In the genomic region with DNA sequence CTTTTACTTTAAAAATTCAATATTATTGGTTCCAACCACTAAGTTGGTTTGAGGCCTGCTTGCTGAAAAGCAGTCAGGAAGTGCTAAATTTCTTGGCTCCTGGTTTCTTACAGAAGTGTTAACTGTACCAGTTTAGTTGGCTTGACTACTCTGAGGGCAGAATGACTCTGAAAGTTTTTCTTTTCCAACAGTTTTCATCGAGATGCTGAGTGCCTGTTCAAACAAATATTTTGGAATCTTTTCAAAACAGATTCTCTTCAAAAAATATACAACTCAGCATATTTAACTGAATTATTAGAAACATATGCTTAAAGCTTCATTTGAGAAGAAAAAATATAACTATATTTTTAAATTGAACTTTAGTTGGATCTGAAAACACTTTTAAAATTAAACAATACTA, we compare ENCODE assay signal across 20 cellular contexts. TPM values are rescaled to one million over a fixed set of nuclear protein-coding genes. Genes with fewer than 3 reads are reported as not detected.
DNase-seq lines count a peak whose midpoint lies in the region; ATAC-seq and TF ChIP-seq lines count a peak whose summit lies in the region.
"Had no signal": no experiment of that assay in that cellular context is flagged by ENCODE, and none has a peak within 500 bp of the region (broad histone marks: within the 10 kb centered on the region; RNA-seq: fewer than 3 reads in every experiment).

No MANE protein-coding gene starts in this region.

- no peaks in the 10 kb centered on the region for H3K9me3 ChIP-seq in hepatocyte (ENCODE audit: low read depth)
- H3K9me3 ChIP-seq: BLaER1 treated with 17β-estradiol and CSF1 and Interleukin-3, amounts not matched to agents 10 nM and 100 nM; testis had no signal

- H3K4me1 Mint-ChIP-seq in brain, result peaks cover 28% of the 10 kb centered on the region
- peaks cover 18% of the 10 kb centered on the region for H3K4me1 Mint-ChIP-seq in activated T-helper 2 cell treated with anti-CD3 and anti-CD28 coated beads, Interferon-gamma antibody, Interleukin-2, Interleukin-4, amounts not matched to agents 10 μg/mL and 5 μg/mL and 100 μg/mL, durations not matched to agents 14 hours and 24 hours and 36 hours (ENCODE audit: low read depth)

- DNase-seq in NCI-H446 treated with DMSO at 0.1 percent for 48 hours (lab: John Stamatoyannopoulos, UW), result peak; percentile 63
- no peak for DNase-seq in hepatocyte (ENCODE audit: low spot score)
- no peak for DNase-seq in substantia nigra (lab: John Stamatoyannopoulos, UW)
- no peak for DNase-seq in NCI-H2107 treated with DMSO at 0.1 percent for 48 hours (lab: John Stamatoyannopoulos, UW; ENCODE audit: unreplicated experiment)
- no peak for DNase-seq in activated T-helper 2 cell treated with anti-CD3 and anti-CD28 coated beads, Interferon-gamma antibody, Interleukin-2, Interleukin-4, amounts not matched to agents 10 μg/mL and 5 μg/mL and 100 μg/mL, durations not matched to agents 14 hours and 24 hours and 36 hours (ENCODE audit: low spot score)
- no peak for DNase-seq in NCI-H82 treated with DMSO at 0.1 percent for 48 hours (lab: John Stamatoyannopoulos, UW; ENCODE audit: unreplicated experiment)
- DNase-seq: activated CD4-positive, alpha-beta T cell treated with anti-CD3 and anti-CD28 coated beads, Interleukin-2, amount 10 ng/mL, durations not matched to agents 24 days and 14 days; activated gamma-delta T cell; amygdala; cerebellar nuclear complex; DMS 273 treated with DMSO at 0.1 percent for 48 hours; GF-D8; NCI-H1417 treated with DMSO at 0.1 percent for 48 hours; small intestine; stimulated activated CD8-positive, alpha-beta memory T cell treated with anti-CD3 and anti-CD28 coated beads, Interleukin-4, amount 100 ng/mL, for 48 hours; testis had no signal

- H3K27ac ChIP-seq in hepatocyte (peak overlapping the region; percentile 1), substantia nigra (ENCODE audit: low read depth, low read length, poor library complexity, severe bottlenecking) (peak overlapping the region; percentile 7)
- H3K27ac ChIP-seq: BLaER1 treated with 17β-estradiol and CSF1 and Interleukin-3, amounts not matched to agents 10 nM and 100 nM; parathyroid adenoma had no signal

- H3K4me1 ChIP-seq in hepatocyte (ENCODE audit: insufficient read depth), result peaks cover 4% of the 10 kb centered on the region

- H3K27ac Mint-ChIP-seq in brain, result peak overlapping the region in 3 of 5 experiments; percentile 35 to 87 (median 62)
- H3K27ac Mint-ChIP-seq in activated T-helper 2 cell treated with anti-CD3 and anti-CD28 coated beads, Interferon-gamma antibody, Interleukin-2, Interleukin-4, amounts not matched to agents 10 μg/mL and 5 μg/mL and 100 μg/mL, durations not matched to agents 14 hours and 24 hours and 36 hours, result no peak overlapping the region
- H3K27ac Mint-ChIP-seq: activated CD4-positive, alpha-beta T cell treated with anti-CD3 and anti-CD28 coated beads, Interleukin-2, amount 10 ng/mL, durations not matched to agents 24 days and 14 days had no signal

- H3K4me3 ChIP-seq in hepatocyte, result no peak overlapping the region
- H3K4me3 ChIP-seq: BLaER1 treated with 17β-estradiol and CSF1 and Interleukin-3, amounts not matched to agents 10 nM and 100 nM; testis had no signal

- H3K9me2 ChIP-seq in hepatocyte (replicated peaks; ENCODE audit: insufficient read depth), result no peaks in the 10 kb centered on the region

- no peak for TF ChIP-seq CTCF in brain (conservative IDR thresholded peaks at IDR 0.05)
- TF ChIP-seq CTCF in hepatocyte (IDR thresholded peaks at IDR 0.05; ENCODE audit: poor library complexity), result no peak

- no peaks in the 10 kb centered on the region for H3K27me3 ChIP-seq in hepatocyte
- H3K27me3 ChIP-seq: BLaER1 treated with 17β-estradiol and CSF1 and Interleukin-3, amounts not matched to agents 10 nM and 100 nM; testis had no signal

- no peaks in the 10 kb centered on the region for H3K79me2 ChIP-seq in hepatocyte
- H3K79me2 ChIP-seq: parathyroid adenoma had no signal

- H4K20me1 ChIP-seq in hepatocyte (ENCODE audit: insufficient read depth, poor library complexity, severe bottlenecking), result no peaks in the 10 kb centered on the region
- H4K20me1 ChIP-seq: BLaER1 treated with 17β-estradiol and CSF1 and Interleukin-3, amounts not matched to agents 10 nM and 100 nM had no signal

- H3K36me3 ChIP-seq in hepatocyte (replicated peaks; ENCODE audit: insufficient read depth, low read depth), result no peaks in the 10 kb centered on the region

- intact Hi-C loops in activated T-helper 2 cell treated with anti-CD3 and anti-CD28 coated beads, Interferon-gamma antibody, Interleukin-2, Interleukin-4, amounts not matched to agents 10 μg/mL and 5 μg/mL and 100 μg/mL, durations not matched to agents 14 hours and 24 hours and 36 hours (cut with micrococcal nuclease), result no loop called here

- H2AFZ ChIP-seq in hepatocyte, result no peak overlapping the region
- H2AFZ ChIP-seq: parathyroid adenoma had no signal

- H3K4me2 ChIP-seq in hepatocyte, result no peak overlapping the region
- H3K4me2 ChIP-seq: BLaER1 treated with 17β-estradiol and CSF1 and Interleukin-3, amounts not matched to agents 10 nM and 100 nM had no signal

- no peaks in the 10 kb centered on the region for H3K9me3 Mint-ChIP-seq in brain
- H3K9me3 Mint-ChIP-seq in activated T-helper 2 cell treated with anti-CD3 and anti-CD28 coated beads, Interferon-gamma antibody, Interleukin-2, Interleukin-4, amounts not matched to agents 10 μg/mL and 5 μg/mL and 100 μg/mL, durations not matched to agents 14 hours and 24 hours and 36 hours, result no peaks in the 10 kb centered on the region
- H3K9me3 Mint-ChIP-seq: activated CD4-positive, alpha-beta T cell treated with anti-CD3 and anti-CD28 coated beads, Interleukin-2, amount 10 ng/mL, durations not matched to agents 24 days and 14 days had no signal

- no peak overlapping the region for H3K4me3 Mint-ChIP-seq in brain
- H3K4me3 Mint-ChIP-seq in activated T-helper 2 cell treated with anti-CD3 and anti-CD28 coated beads, Interferon-gamma antibody, Interleukin-2, Interleukin-4, amounts not matched to agents 10 μg/mL and 5 μg/mL and 100 μg/mL, durations not matched to agents 14 hours and 24 hours and 36 hours (ENCODE audit: low read depth), result no peak overlapping the region
- H3K4me3 Mint-ChIP-seq: activated CD4-positive, alpha-beta T cell treated with anti-CD3 and anti-CD28 coated beads, Interleukin-2, amount 10 ng/mL, durations not matched to agents 24 days and 14 days had no signal

- no peak for ATAC-seq in HG03457 (IDR thresholded peaks at IDR 0.05; ENCODE audit: unreplicated experiment)

- WGBS in hepatocyte (ENCODE audit: low lambda C conversion rate, missing lambda C conversion rate), result 83% methylated on average over 1 of the region's 1 CpG

- H3K27me3 Mint-ChIP-seq in brain, result no peaks in the 10 kb centered on the region
- no peaks in the 10 kb centered on the region for H3K27me3 Mint-ChIP-seq in activated T-helper 2 cell treated with anti-CD3 and anti-CD28 coated beads, Interferon-gamma antibody, Interleukin-2, Interleukin-4, amounts not matched to agents 10 μg/mL and 5 μg/mL and 100 μg/mL, durations not matched to agents 14 hours and 24 hours and 36 hours (ENCODE audit: low read depth)
- H3K27me3 Mint-ChIP-seq: activated CD4-positive, alpha-beta T cell treated with anti-CD3 and anti-CD28 coated beads, Interleukin-2, amount 10 ng/mL, durations not matched to agents 24 days and 14 days had no signal

- peaks cover 6% of the 10 kb centered on the region for H3K36me3 Mint-ChIP-seq in brain
- peaks cover 13% of the 10 kb centered on the region for H3K36me3 Mint-ChIP-seq in activated T-helper 2 cell treated with anti-CD3 and anti-CD28 coated beads, Interferon-gamma antibody, Interleukin-2, Interleukin-4, amounts not matched to agents 10 μg/mL and 5 μg/mL and 100 μg/mL, durations not matched to agents 14 hours and 24 hours and 36 hours (ENCODE audit: low read depth)

RNA-seq across cellular contexts. Expression of gene SLC38A9, which starts 37.0 kb away (rescaled TPM):
- polyA plus RNA-seq in brain (ENCODE audit: insufficient read depth, low read depth, low replicate concordance), result 4.8 TPM
- 36.1 and 37.8 TPM in 2 replicates for total RNA-seq in hepatocyte
- 21.4 and 28.1 TPM in 2 replicates for polyA plus RNA-seq in hepatocyte
- total RNA-seq in activated T-helper 2 cell treated with anti-CD3 and anti-CD28 coated beads, Interferon-gamma antibody, Interleukin-2, Interleukin-4, amounts not matched to agents 10 μg/mL and 5 μg/mL and 100 μg/mL, durations not matched to agents 14 hours and 24 hours and 36 hours, result 19.3 and 22.2 TPM in 2 replicates
